ENCODE assay signal across 8 cellular contexts in the genomic region with DNA sequence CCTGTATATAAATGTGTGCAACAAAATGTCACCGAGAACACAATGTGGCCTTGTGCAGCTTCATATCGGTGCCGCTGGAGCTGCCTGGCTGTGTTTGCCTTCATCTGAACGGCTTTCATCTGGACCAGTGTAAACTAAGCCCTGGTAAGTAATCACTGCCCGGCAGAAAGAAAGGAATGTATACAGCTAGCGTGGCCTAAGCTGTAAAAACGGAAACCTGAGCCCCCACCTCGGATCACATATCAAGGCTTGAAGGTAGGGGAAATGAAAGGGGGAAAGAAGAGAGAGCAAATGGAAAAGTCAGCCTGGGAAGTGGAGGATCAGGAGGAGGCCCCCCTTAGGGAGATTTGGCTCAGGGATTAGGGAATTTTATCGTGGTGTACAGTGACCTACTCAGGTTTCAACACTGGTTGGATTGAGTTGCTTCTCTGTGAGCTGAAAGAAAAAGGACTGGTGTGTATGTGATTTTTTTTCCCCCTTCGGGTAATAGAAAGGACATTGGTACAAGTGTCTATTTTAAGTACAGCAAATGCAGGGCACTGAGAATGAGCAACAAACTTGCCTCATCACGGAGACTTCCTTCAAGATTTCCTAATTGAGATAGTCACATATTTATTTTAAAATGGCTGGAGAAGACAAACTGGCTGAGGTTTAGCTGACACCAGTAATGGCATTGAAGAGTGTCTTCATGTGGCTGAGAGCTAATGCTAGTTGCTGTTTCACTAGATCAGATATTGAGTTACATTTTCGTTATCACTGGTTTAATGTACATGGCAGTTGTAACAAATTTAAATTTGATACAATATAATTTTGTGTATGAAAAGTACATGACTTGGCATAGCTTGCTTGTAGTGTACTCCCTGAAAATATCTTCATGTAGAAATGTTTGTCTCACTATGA. TPM values are rescaled to one million over a fixed set of nuclear protein-coding genes. Genes with fewer than 3 reads are reported as not detected.
DNase-seq lines count a peak whose midpoint lies in the region; ATAC-seq, FAIRE-seq and TF ChIP-seq lines count a peak whose summit lies in the region.

No MANE protein-coding gene starts in this region.

- H3K9ac ChIP-seq in neural cell (ENCODE audit: low read length): peak overlapping the region; percentile 93

- no peaks in the 10 kb centered on the region for H3K27me3 ChIP-seq in neural cell (ENCODE audit: insufficient read depth, low read depth, low read length)

- TF ChIP-seq RAD21 in neural cell (conservative IDR thresholded peaks at IDR 0.05): peak; percentile 37

- peak overlapping the region; percentile 94 for H3K4me2 ChIP-seq in neural cell (ENCODE audit: low read length)

- H3K9me3 ChIP-seq in neural cell (ENCODE audit: low read length): no peaks in the 10 kb centered on the region

- ATAC-seq in GM21447 (IDR thresholded peaks at IDR 0.05; ENCODE audit: unreplicated experiment): no peak
- ATAC-seq in GM21381 (IDR thresholded peaks at IDR 0.05; ENCODE audit: unreplicated experiment): no peak
- no peak for ATAC-seq in GM19467 (IDR thresholded peaks at IDR 0.05; ENCODE audit: unreplicated experiment)

- H3K79me2 ChIP-seq in neural cell (replicated peaks; ENCODE audit: insufficient read depth, low read length): peaks cover 81% of the 10 kb centered on the region

- H3K36me3 ChIP-seq in neural cell (ENCODE audit: insufficient read depth, low read length): no peaks in the 10 kb centered on the region

- TF ChIP-seq CTCF in coronary artery (IDR thresholded peaks at IDR 0.05): no peak
- TF ChIP-seq CTCF in neural cell (IDR thresholded peaks at IDR 0.05; ENCODE audit: poor library complexity, severe bottlenecking): no peak

- H3K4me3 ChIP-seq in coronary artery: peak overlapping the region; percentile 88
- H3K4me3 ChIP-seq in neural cell (ENCODE audit: low read length): peak overlapping the region; percentile 89

- peak overlapping the region; percentile 75 to 87 for H3K27ac ChIP-seq in coronary artery
- H3K27ac ChIP-seq in neural cell (ENCODE audit: low read length): peak overlapping the region; percentile 14

- no peaks in the 10 kb centered on the region for H3K9me2 ChIP-seq in neural cell (ENCODE audit: insufficient read depth, low read length)

- H3F3A ChIP-seq in neural cell (ENCODE audit: insufficient read depth, low read length, poor library complexity, severe bottlenecking): no peaks in the 10 kb centered on the region

- no peak for TF ChIP-seq EP300 in neural cell (conservative IDR thresholded peaks at IDR 0.05; ENCODE audit: poor library complexity, severe bottlenecking)

- no peak for FAIRE-seq in GM12891 (lab: Jason Lieb, UNC)

- no peak for TF ChIP-seq POLR2A in GM12891 (IDR thresholded peaks at IDR 0.05; ENCODE audit: low read depth, low read length)

- H2AFZ ChIP-seq in neural cell (ENCODE audit: low read depth, low read length): no peak overlapping the region

- H4K20me1 ChIP-seq in neural cell (ENCODE audit: insufficient read depth): peaks cover 14% of the 10 kb centered on the region

- DNase-seq in DMS153 treated with DMSO at 0.1 percent for 48 hours (lab: John Stamatoyannopoulos, UW; ENCODE audit: unreplicated experiment): peak; percentile 75
- peak; percentile 31 for DNase-seq in NCI-H2171 (lab: John Stamatoyannopoulos, UW)
- DNase-seq in coronary artery (ENCODE audit: low spot score): no peak
- DNase-seq in GM12891 (ENCODE audit: insufficient read length, low spot score): no peak

TF ChIP-seq in neural cell, 6 proteins besides CTCF, POLR2A, EP300 and RAD21:
- peak; percentile 8 for TF ChIP-seq POLR2AphosphoS5 (IDR thresholded peaks at IDR 0.05)
- no peak for TF ChIP-seq TAF1 (IDR thresholded peaks at IDR 0.05; ENCODE audit: low read depth)
- TF ChIP-seq, protein P1, sequence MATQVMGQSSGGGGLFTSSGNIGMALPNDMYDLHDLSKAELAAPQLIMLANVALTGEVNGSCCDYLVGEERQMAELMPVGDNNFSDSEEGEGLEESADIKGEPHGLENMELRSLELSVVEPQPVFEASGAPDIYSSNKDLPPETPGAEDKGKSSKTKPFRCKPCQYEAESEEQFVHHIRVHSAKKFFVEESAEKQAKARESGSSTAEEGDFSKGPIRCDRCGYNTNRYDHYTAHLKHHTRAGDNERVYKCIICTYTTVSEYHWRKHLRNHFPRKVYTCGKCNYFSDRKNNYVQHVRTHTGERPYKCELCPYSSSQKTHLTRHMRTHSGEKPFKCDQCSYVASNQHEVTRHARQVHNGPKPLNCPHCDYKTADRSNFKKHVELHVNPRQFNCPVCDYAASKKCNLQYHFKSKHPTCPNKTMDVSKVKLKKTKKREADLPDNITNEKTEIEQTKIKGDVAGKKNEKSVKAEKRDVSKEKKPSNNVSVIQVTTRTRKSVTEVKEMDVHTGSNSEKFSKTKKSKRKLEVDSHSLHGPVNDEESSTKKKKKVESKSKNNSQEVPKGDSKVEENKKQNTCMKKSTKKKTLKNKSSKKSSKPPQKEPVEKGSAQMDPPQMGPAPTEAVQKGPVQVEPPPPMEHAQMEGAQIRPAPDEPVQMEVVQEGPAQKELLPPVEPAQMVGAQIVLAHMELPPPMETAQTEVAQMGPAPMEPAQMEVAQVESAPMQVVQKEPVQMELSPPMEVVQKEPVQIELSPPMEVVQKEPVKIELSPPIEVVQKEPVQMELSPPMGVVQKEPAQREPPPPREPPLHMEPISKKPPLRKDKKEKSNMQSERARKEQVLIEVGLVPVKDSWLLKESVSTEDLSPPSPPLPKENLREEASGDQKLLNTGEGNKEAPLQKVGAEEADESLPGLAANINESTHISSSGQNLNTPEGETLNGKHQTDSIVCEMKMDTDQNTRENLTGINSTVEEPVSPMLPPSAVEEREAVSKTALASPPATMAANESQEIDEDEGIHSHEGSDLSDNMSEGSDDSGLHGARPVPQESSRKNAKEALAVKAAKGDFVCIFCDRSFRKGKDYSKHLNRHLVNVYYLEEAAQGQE (IDR thresholded peaks at IDR 0.05; ENCODE audit: borderline replicate concordance): peak; percentile 38
- TF ChIP-seq SMC3 (conservative IDR thresholded peaks at IDR 0.05; ENCODE audit: poor library complexity): peak; percentile 27
- no peak for TF ChIP-seq EZH2 (IDR thresholded peaks at IDR 0.05; ENCODE audit: borderline replicate concordance, insufficient read depth, low read length, poor library complexity, severe bottlenecking)
- TF ChIP-seq MXI1 (conservative IDR thresholded peaks at IDR 0.05; ENCODE audit: poor library complexity, severe bottlenecking): peak; percentile 33

TF ChIP-seq in GM12891, 5 proteins besides CTCF, POLR2A, EP300 and RAD21:
- TF ChIP-seq POLR2AphosphoS5 (IDR thresholded peaks at IDR 0.05; ENCODE audit: low read depth, low read length): no peak
- no peak for TF ChIP-seq POU2F2 (IDR thresholded peaks at IDR 0.05; ENCODE audit: low read depth, low read length)
- TF ChIP-seq SPI1 (IDR thresholded peaks at IDR 0.05; ENCODE audit: low read depth, low read length): no peak
- TF ChIP-seq TAF1 (IDR thresholded peaks at IDR 0.05; ENCODE audit: low read depth, low read length): no peak
- no peak for TF ChIP-seq PAX5 (IDR thresholded peaks at IDR 0.05; ENCODE audit: insufficient read depth, low read length, severe bottlenecking)

RNA-seq across cellular contexts. Expression of a gene that starts 3.5 kb away (rescaled TPM):
- polyA plus RNA-seq in neural cell: 16.4 and 21.6 TPM in 2 replicates
- polyA minus RNA-seq in neural cell: 47.5 and 60.7 TPM in 2 replicates
- 0.53 TPM for polyA plus RNA-seq in GM12891 (2012; ENCODE audit: low read depth, missing spikeins)

RNA-seq across cellular contexts. Expression of a gene that starts 34.0 kb away (rescaled TPM):
- 4.6 and 5.0 TPM in 2 replicates for polyA plus RNA-seq in neural cell
- polyA minus RNA-seq in neural cell: 8.3 and 10.4 TPM in 2 replicates
- 6.5 TPM for polyA plus RNA-seq in GM12891 (2012; ENCODE audit: low read depth, missing spikeins)

Comparison
In these comparisons a context has a peak if more than half of its experiments do, and no peak if none do; other contexts are left out.
1. DNase-seq: peak in DMS153 treated with DMSO at 0.1 percent for 48 hours (single experiment) and NCI-H2171 (single experiment); none in coronary artery (single experiment) and GM12891 (single experiment).